Comparison of ENCODE assay signal across 12 cellular contexts in genomic region chr1:94044891-94045290, GRCh38.
DNase-seq lines count a peak whose midpoint lies in the region; ATAC-seq and TF ChIP-seq lines count a peak whose summit lies in the region.
"Had no signal": no experiment of that assay in that cellular context is flagged by ENCODE, and none has a peak within 500 bp of the region (broad histone marks: within the 10 kb centered on the region; RNA-seq: fewer than 3 reads in every experiment).

No MANE protein-coding gene starts in this region.

- no peaks in the 10 kb centered on the region for H4K20me1 ChIP-seq in GM23248 (ENCODE audit: insufficient read depth)

- H3K23ac ChIP-seq in mesenchymal stem cell (ENCODE audit: low read length in 2 of 2), result no peak overlapping the region

- H2AFZ ChIP-seq in GM23248, result no peak overlapping the region
- H2AFZ ChIP-seq in mesenchymal stem cell (ENCODE audit: low read depth, low read length), result no peak overlapping the region

- H3K9ac ChIP-seq in GM23248 (no peak overlapping the region), mesenchymal stem cell (ENCODE audit: low read length) (peak overlapping the region; percentile 31)
- H3K9ac ChIP-seq: KMS-11 had no signal

- H3F3A ChIP-seq in GM23248 (ENCODE audit: insufficient read depth), result peaks cover 26% of the 10 kb centered on the region

- peak overlapping the region in 1 of 2 experiments; percentile 5 for H3K18ac ChIP-seq in mesenchymal stem cell (ENCODE audit: low read depth in 1 of 2, low read length in 2 of 2)

- no peak overlapping the region for H2BK120ac ChIP-seq in mesenchymal stem cell (ENCODE audit: low read depth, low read length)

- peak overlapping the region; percentile 87 for H2AK5ac ChIP-seq in mesenchymal stem cell (ENCODE audit: low read length, severe bottlenecking)

- H3K4me1 ChIP-seq in GM23248 (ENCODE audit: insufficient read depth), result peaks cover 38% of the 10 kb centered on the region
- peaks cover 27% of the 10 kb centered on the region for H3K4me1 ChIP-seq in mesenchymal stem cell (ENCODE audit: control insufficient read depth, insufficient read depth, low read depth, low read length)
- peaks cover 9 to 23% (median 20%) of the 10 kb centered on the region in 4 donors for H3K4me1 ChIP-seq in stomach

- H3K9me2 ChIP-seq in GM23248 (ENCODE audit: insufficient read depth), result no peaks in the 10 kb centered on the region

- TF ChIP-seq POLR2A in stomach (IDR thresholded peaks at IDR 0.05), result no peak

- TF ChIP-seq EP300 in stomach (IDR thresholded peaks at IDR 0.05), result no peak

- H2BK5ac ChIP-seq in mesenchymal stem cell (ENCODE audit: low read depth, low read length, poor library complexity, severe bottlenecking), result no peak overlapping the region

- H2BK12ac ChIP-seq in mesenchymal stem cell (ENCODE audit: low read length in 2 of 2), result peak overlapping the region in 1 of 2 experiments; percentile 37

- H3K4ac ChIP-seq in mesenchymal stem cell (ENCODE audit: low read depth in 1 of 2, low read length in 2 of 2), result no peak overlapping the region

- H3K79me1 ChIP-seq in mesenchymal stem cell (replicated peaks; ENCODE audit: low read length, poor library complexity, severe bottlenecking), result peaks cover 7% of the 10 kb centered on the region

- no peak overlapping the region for H4K91ac ChIP-seq in mesenchymal stem cell (ENCODE audit: low read length)

- no peaks in the 10 kb centered on the region for H3K36me3 ChIP-seq in GM23248 (ENCODE audit: low read depth)
- no peaks in the 10 kb centered on the region for H3K36me3 ChIP-seq in mesenchymal stem cell (ENCODE audit: control insufficient read depth in 1 of 2, insufficient read depth in 2 of 2, low read depth in 1 of 2, low read length in 2 of 2)
- H3K36me3 ChIP-seq in stomach, result no peaks in the 10 kb centered on the region

- no peaks in the 10 kb centered on the region for H3K79me2 ChIP-seq in GM23248 (ENCODE audit: insufficient read depth)

- no peak overlapping the region for H3K14ac ChIP-seq in mesenchymal stem cell (ENCODE audit: low read length in 2 of 2)

- in situ Hi-C loops in GM23248 (cut with MboI), result loop anchor here (25.0 kb wide), 1 partner anchor 767 kb away; the partner anchor contains the start of gene SLC44A3

- no peak overlapping the region for H3K27ac ChIP-seq in GM23248
- H3K27ac ChIP-seq in caudate nucleus (ENCODE audit: low read depth, low read length), result peak overlapping the region; percentile 63
- H3K27ac ChIP-seq in mesenchymal stem cell (ENCODE audit: low read length, poor library complexity, severe bottlenecking), result peak overlapping the region; percentile 51
- peak overlapping the region; percentile 34 to 76 (median 69) for H3K27ac ChIP-seq in stomach
- H3K27ac ChIP-seq: KMS-11 had no signal

- peak overlapping the region; percentile 37 for H2BK15ac ChIP-seq in mesenchymal stem cell (ENCODE audit: low read depth, poor library complexity, severe bottlenecking)

- TF ChIP-seq CTCF in stomach (IDR thresholded peaks at IDR 0.05), result no peak
- no peak for TF ChIP-seq CTCF in GM10266 (IDR thresholded peaks at IDR 0.05; ENCODE audit: control insufficient read depth, insufficient read depth, low read depth, missing control alignments)

- no peak overlapping the region for H3K4me3 ChIP-seq in GM23248
- H3K4me3 ChIP-seq in mesenchymal stem cell (ENCODE audit: insufficient read depth in 1 of 2, low read depth in 1 of 2, low read length in 2 of 2), result no peak overlapping the region
- no peak overlapping the region for H3K4me3 ChIP-seq in stomach

- no peak overlapping the region for H4K8ac ChIP-seq in mesenchymal stem cell (ENCODE audit: low read length)

- intact Hi-C loops in stomach (cut with DNase I; ENCODE audit: low total_unique reads), result loop anchor here (5.0 kb wide), 1 partner anchor 292 kb away; no protein-coding TSS in a partner anchor

- WGBS in GM23248 (ENCODE audit: low coverage in 1 of 2, low lambda C conversion rate in 2 of 2, missing lambda C conversion rate in 2 of 2), 2 experiments, result 85 to 90% methylated on average over 9 of the region's 9 CpGs
- WGBS in mesenchymal stem cell, result 96% methylated on average over 8 of the region's 9 CpGs
- WGBS in stomach, 5 donors, result 83 to 91% (median 88%) methylated on average over 9 of the region's 9 CpGs

- ATAC-seq in HG02623 (IDR thresholded peaks at IDR 0.05; ENCODE audit: unreplicated experiment) (no peak), esophagus mucosa (no peak)

- DNase-seq in GM23248 (no peak), caudate nucleus (lab: John Stamatoyannopoulos, UW) (no peak), mesenchymal stem cell (no peak), stomach (no peak), GM10266 (ENCODE audit: extremely low spot score) (no peak), foreskin melanocyte (no peak)
- DNase-seq: activated gamma-delta T cell treated with Interleukin-2 at 50 U/mL for 16 hours; NCI-H1417 treated with DMSO at 0.1 percent for 48 hours; stimulated activated naive CD4-positive, alpha-beta T cell treated with Interleukin-2 at 50 U/mL for 16 hours had no signal

- peak overlapping the region; percentile 52 for H3K4me2 ChIP-seq in GM23248 (ENCODE audit: unreplicated experiment)
- no peak overlapping the region for H3K4me2 ChIP-seq in mesenchymal stem cell (ENCODE audit: low read length, poor library complexity, severe bottlenecking)
- H3K4me2 ChIP-seq: KMS-11 had no signal

- H3K27me3 ChIP-seq in GM23248 (replicated peaks; ENCODE audit: insufficient read depth) (no peaks in the 10 kb centered on the region), mesenchymal stem cell (ENCODE audit: control insufficient read depth in 1 of 2, insufficient read depth in 1 of 2, low read length in 2 of 2) (no peaks in the 10 kb centered on the region), stomach (no peaks in the 10 kb centered on the region)

- no peaks in the 10 kb centered on the region for H3K9me3 ChIP-seq in GM23248 (ENCODE audit: low read depth)
- no peaks in the 10 kb centered on the region for H3K9me3 ChIP-seq in mesenchymal stem cell (ENCODE audit: control insufficient read depth, low read length)
- H3K9me3 ChIP-seq in stomach, result no peaks in the 10 kb centered on the region
